25 cellular contexts compared by ENCODE assay signal in genomic region chr12:16881986-16882385, GRCh38.
DNase-seq lines count a peak whose midpoint lies in the region; ATAC-seq, FAIRE-seq and TF ChIP-seq lines count a peak whose summit lies in the region.
"Had no signal": no experiment of that assay in that cellular context is flagged by ENCODE, and none has a peak within 500 bp of the region (broad histone marks: within the 10 kb centered on the region; RNA-seq: fewer than 3 reads in every experiment).

No MANE protein-coding gene starts in this region.

- no peaks in the 10 kb centered on the region for H3F3A ChIP-seq in SK-N-SH (replicated peaks; ENCODE audit: insufficient read depth)

- no peaks in the 10 kb centered on the region for H3K27me3 ChIP-seq in SK-N-SH (ENCODE audit: insufficient read depth)
- no peaks in the 10 kb centered on the region for H3K27me3 ChIP-seq in H7 (ENCODE audit: control insufficient read depth, insufficient read depth, low read length)

- FAIRE-seq in H54 (lab: Jason Lieb, UNC): no peak
- FAIRE-seq: A204.1, GM12891, GM19239, H1 had no signal

- H4K20me1 ChIP-seq in SK-N-SH (ENCODE audit: insufficient read depth): no peaks in the 10 kb centered on the region

- no peak for ATAC-seq in SK-N-SH treated with all-trans-retinoic acid at 6 μM for 48 hours
- ATAC-seq: T-helper 17 cell had no signal

- TF ChIP-seq RAD21 in SK-N-SH (IDR thresholded peaks at IDR 0.05; ENCODE audit: low read length): 0 out of 2 replicates have a peak, but pooled peaks have one; percentile 22

- no peaks in the 10 kb centered on the region for H3K9me2 ChIP-seq in SK-N-SH

- peak overlapping the region in 1 of 2 experiments; percentile 95; a peak in 2 of 4 replicates for H3K27ac ChIP-seq in SK-N-SH (ENCODE audit: low read depth in 2 of 2, low read length in 1 of 2)
- H3K27ac ChIP-seq: HL-60, KMS-11, RWPE1 had no signal

- POLR2A ChIA-PET in SK-N-SH (lab: Yijun Ruan, JAX): interaction anchor here (0.8 kb wide), 1 partner anchor 276 kb away, joined by 4 read pairs; the partner anchor contains the start of gene LMO3

- DNase-seq in SK-N-SH (peak; percentile 9), NCI-H1694 (lab: John Stamatoyannopoulos, UW) (peak; percentile 48), NCI-H82 treated with DMSO at 0.1 percent for 48 hours (lab: John Stamatoyannopoulos, UW; ENCODE audit: unreplicated experiment) (peak; percentile 45), SHP77 (lab: John Stamatoyannopoulos, UW) (no peak), H54 (ENCODE audit: insufficient read length, low spot score) (no peak), H7 (no peak)
- DNase-seq: C1 segment of cervical spinal cord; CD4-positive, alpha-beta memory T cell; DMS79 treated with DMSO at 0.1 percent for 48 hours; GF-D8; NCI-H1092; NCI-H187; NCI-H2081 treated with DMSO at 0.1 percent for 48 hours; NCI-H526 treated with DMSO at 0.1 percent for 48 hours; SHP77 treated with DMSO at 0.1 percent for 48 hours; T-helper 17 cell; T1000 had no signal

- peaks cover 0 to 6% of the 10 kb centered on the region in 2 experiments; a peak in 2 of 4 replicates for H3K4me1 ChIP-seq in SK-N-SH (ENCODE audit: control insufficient read depth in 1 of 2, insufficient read depth in 2 of 2, low read depth in 1 of 2, low read length in 1 of 2)

- 24% methylated on average over 4 of the region's 4 CpGs for WGBS in SK-N-SH (ENCODE audit: low lambda C conversion rate)

- CTCF ChIA-PET in SK-N-SH (lab: Yijun Ruan, JAX): interaction anchor here (1.4 kb wide), 1 partner anchor 275 kb away, joined by 4 read pairs; no protein-coding TSS in a partner anchor

- no peak for TF ChIP-seq CTCF in SK-N-SH (IDR thresholded peaks at IDR 0.05)

- no peaks in the 10 kb centered on the region for H3K79me2 ChIP-seq in SK-N-SH (ENCODE audit: insufficient read depth)

- no peak overlapping the region for H3K4me2 ChIP-seq in SK-N-SH
- H3K4me2 ChIP-seq: KMS-11 had no signal

- no peak for TF ChIP-seq POLR2A in H54 (IDR thresholded peaks at IDR 0.05; ENCODE audit: low read depth, low read length)

- 0 out of 2 replicates have a peak, but pooled peaks cover 3% of the 10 kb centered on the region for H3K9me3 ChIP-seq in SK-N-SH

- H3K9ac ChIP-seq in SK-N-SH: no peak overlapping the region
- H3K9ac ChIP-seq: KMS-11 had no signal

- no peak overlapping the region for H3K4me3 ChIP-seq in SK-N-SH (ENCODE audit: low read depth in 2 of 2, low read length in 1 of 2)
- no peak overlapping the region for H3K4me3 ChIP-seq in H7 (ENCODE audit: insufficient read depth, low read depth, low read length)

- TF ChIP-seq EP300 in SK-N-SH (IDR thresholded peaks at IDR 0.05; ENCODE audit: borderline replicate concordance in 1 of 2, low read depth in 1 of 2, low read length in 1 of 2): peak in 1 of 2 experiments; percentile 78; a peak in 1 of 4 replicates

- H2AFZ ChIP-seq in SK-N-SH (ENCODE audit: low read depth): no peak overlapping the region

- no peaks in the 10 kb centered on the region for H3K36me3 ChIP-seq in SK-N-SH (replicated peaks in 1 of 2; ENCODE audit: control insufficient read depth in 1 of 2, insufficient read depth in 2 of 2, low read length in 1 of 2)
- no peaks in the 10 kb centered on the region for H3K36me3 ChIP-seq in H7 (replicated peaks; ENCODE audit: control insufficient read depth, insufficient read depth, low read length)

TF ChIP-seq in SK-N-SH, 30 proteins besides CTCF, POLR2A, EP300 and RAD21:
- TF ChIP-seq SMC3 (IDR thresholded peaks at IDR 0.05; ENCODE audit: low read depth, low read length): no peak
- no peak for TF ChIP-seq IRF3 (IDR thresholded peaks at IDR 0.05; ENCODE audit: low read depth, low read length)
- no peak for TF ChIP-seq GABPA (IDR thresholded peaks at IDR 0.05; ENCODE audit: low read depth)
- 0 out of 2 replicates have a peak, but pooled peaks have one; percentile 42 for TF ChIP-seq FOXJ3 (CRISPR knock-in tag; IDR thresholded peaks at IDR 0.05)
- TF ChIP-seq NFIC (IDR thresholded peaks at IDR 0.05; ENCODE audit: borderline replicate concordance): no peak
- TF ChIP-seq CHD2 (IDR thresholded peaks at IDR 0.05; ENCODE audit: low read length, partially characterized antibody): no peak
- no peak for TF ChIP-seq TEAD4 (IDR thresholded peaks at IDR 0.05; ENCODE audit: borderline replicate concordance, insufficient read depth)
- TF ChIP-seq PBX3 (IDR thresholded peaks at IDR 0.05): no peak
- no peak for TF ChIP-seq YY1 (IDR thresholded peaks at IDR 0.05; ENCODE audit: low read depth)
- TF ChIP-seq FOSL2 (IDR thresholded peaks at IDR 0.05; ENCODE audit: borderline replicate concordance, low read depth): no peak
- TF ChIP-seq RCOR1 (IDR thresholded peaks at IDR 0.05; ENCODE audit: low read length): no peak; the same call in 1 of the 2 replicates
- peak; percentile 85 for TF ChIP-seq GATA2 (CRISPR knock-in tag; IDR thresholded peaks at IDR 0.05)
TF ChIP-seq in SK-N-SH: peak in this region for 2.

TF ChIP-seq in SK-N-SH treated with all-trans-retinoic acid at 6 μM for 48 hours, 23 proteins besides CTCF, POLR2A, EP300 and RAD21:
- TF ChIP-seq BACH2 (CRISPR knock-in tag; IDR thresholded peaks at IDR 0.05; ENCODE audit: borderline replicate concordance) (no peak), CSRNP3 (CRISPR knock-in tag; IDR thresholded peaks at IDR 0.05) (no peak), GLIS3 (CRISPR knock-in tag; IDR thresholded peaks at IDR 0.05) (no peak), ISL1 (CRISPR knock-in tag; IDR thresholded peaks at IDR 0.05) (no peak), ARNTL (CRISPR knock-in tag; IDR thresholded peaks at IDR 0.05; ENCODE audit: borderline replicate concordance, low read depth) (no peak), ZC3H10 (CRISPR knock-in tag; IDR thresholded peaks at IDR 0.05) (no peak), SNAI2 (CRISPR knock-in tag; IDR thresholded peaks at IDR 0.05) (no peak), TSHZ2 (CRISPR knock-in tag; IDR thresholded peaks at IDR 0.05) (no peak), ZFP3 (CRISPR knock-in tag; IDR thresholded peaks at IDR 0.05) (no peak), ZNF70 (CRISPR knock-in tag; IDR thresholded peaks at IDR 0.05) (no peak), RARB (CRISPR knock-in tag; IDR thresholded peaks at IDR 0.05) (no peak), CSDC2 (CRISPR knock-in tag; IDR thresholded peaks at IDR 0.05) (no peak), ZFP30 (CRISPR knock-in tag; IDR thresholded peaks at IDR 0.05) (no peak), TCF4 (CRISPR knock-in tag; IDR thresholded peaks at IDR 0.05; ENCODE audit: borderline replicate concordance) (no peak; the same call in 1 of the 2 replicates)

Comparison
In these comparisons a context has a peak if more than half of its experiments do, and no peak if none do; other contexts are left out.
1. DNase-seq: peak in SK-N-SH (single experiment), NCI-H1694 (single experiment) and NCI-H82 treated with DMSO at 0.1 percent for 48 hours (single experiment); none in SHP77 (0 of 2), H54 (single experiment) and H7 (single experiment).